8 cellular contexts compared by ENCODE assay signal in genomic region chr3:55488398-55489055, GRCh38. TPM values are rescaled to one million over a fixed set of nuclear protein-coding genes. Genes with fewer than 3 reads are reported as not detected.
A peak's percentile ranks its signal among the peaks of the same experiment; 100 is the strongest.
DNase-seq lines count a peak whose midpoint lies in the region; ATAC-seq and TF ChIP-seq lines count a peak whose summit lies in the region.

No MANE protein-coding gene starts in this region.

- H3K36me3 ChIP-seq in HAP-1 (replicated peaks): no peaks in the 10 kb centered on the region

- TF ChIP-seq CTCF in CD4-positive, alpha-beta T cell (IDR thresholded peaks at IDR 0.05): no peak

- peak overlapping the region; percentile 66 for H3K4me3 ChIP-seq in HAP-1

- CTCF ChIA-PET in CD4-positive, alpha-beta T cell (lab: Charles Lee): no interaction called here

- DNase-seq in CD4-positive, alpha-beta T cell: no peak
- DNase-seq in HAP-1 (ENCODE audit: low spot score in 2 of 2) (peak; percentile 55 to 71), germinal center (ENCODE audit: low spot score) (peak; percentile 78), occipital lobe (lab: John Stamatoyannopoulos, UW) (peak; percentile 36), MV-4-11 (lab: John Stamatoyannopoulos, UW) (no peak), NCI-H510A (lab: John Stamatoyannopoulos, UW) (no peak)
- DNase-seq in activated T-cell treated with anti-CD3 and anti-CD28 coated beads, Interleukin-2, amount 50 U/mL, for 48 hours: peak; percentile 22 to 29

- peak overlapping the region; percentile 48 for H3K4me3 Mint-ChIP-seq in CD4-positive, alpha-beta T cell

- H3K27me3 Mint-ChIP-seq in CD4-positive, alpha-beta T cell: peaks cover 60% of the 10 kb centered on the region

- in situ Hi-C loops in HAP-1 (cut with MboI; ENCODE audit: low sequenced_read_pairs): loop anchor here (10.0 to 25.0 kb wide), 4 partner anchors 236 to 774 kb away; no protein-coding TSS in a partner anchor

- H3K27ac Mint-ChIP-seq in CD4-positive, alpha-beta T cell: no peak overlapping the region

- peak; percentile 29 for ATAC-seq in CD4-positive, alpha-beta T cell (ENCODE audit: poor library complexity)
- ATAC-seq in GM21737 (IDR thresholded peaks at IDR 0.05; ENCODE audit: unreplicated experiment): no peak

- no peaks in the 10 kb centered on the region for H3K9me3 Mint-ChIP-seq in CD4-positive, alpha-beta T cell

- POLR2A ChIA-PET in CD4-positive, alpha-beta T cell (lab: Charles Lee): no interaction called here

- no peak overlapping the region for H3K27ac ChIP-seq in CD4-positive, alpha-beta T cell (ENCODE audit: low read depth, low read length)

- no peaks in the 10 kb centered on the region for H3K9me3 ChIP-seq in CD4-positive, alpha-beta T cell (ENCODE audit: control insufficient read depth, low read length)
- no peaks in the 10 kb centered on the region for H3K9me3 ChIP-seq in HAP-1

- intact Hi-C loops in CD4-positive, alpha-beta T cell (cut with DNase I, micrococcal nuclease): loop anchor here in 1 of 2 experiments (5.0 to 10.0 kb wide), 2 partner anchors 236 to 764 kb away; no protein-coding TSS in a partner anchor

- H3K4me1 Mint-ChIP-seq in CD4-positive, alpha-beta T cell (ENCODE audit: low read depth): peaks cover 13% of the 10 kb centered on the region

- peaks cover 71% of the 10 kb centered on the region for H3K27me3 ChIP-seq in CD4-positive, alpha-beta T cell (ENCODE audit: control insufficient read depth, insufficient read depth, low read length)
- no peaks in the 10 kb centered on the region for H3K27me3 ChIP-seq in HAP-1 (ENCODE audit: low read depth)

- no peaks in the 10 kb centered on the region for H3K36me3 Mint-ChIP-seq in CD4-positive, alpha-beta T cell (ENCODE audit: low read depth)

- peaks cover 2% of the 10 kb centered on the region; the same call in 1 of the 2 replicates for H3K4me1 ChIP-seq in HAP-1

RNA-seq across cellular contexts. Expression of gene WNT5A, which starts 1.4 kb away (rescaled TPM):
- under 1 TPM in 1 of 2 experiments, not detected in 1; 0.06 TPM for total RNA-seq in CD4-positive, alpha-beta T cell
- 6.6 TPM for total RNA-seq in occipital lobe

Comparison
In these comparisons a context has a peak if more than half of its experiments do, and no peak if none do; other contexts are left out.
1. DNase-seq: peak in HAP-1 (2 of 2), activated T-cell treated with anti-CD3 and anti-CD28 coated beads, Interleukin-2, amount 50 U/mL, for 48 hours (2 of 2), germinal center (single experiment) and occipital lobe (single experiment); none in CD4-positive, alpha-beta T cell (0 of 10), MV-4-11 (single experiment) and NCI-H510A (single experiment).